Comparison of ENCODE assay signal across 25 cellular contexts in the genomic region with DNA sequence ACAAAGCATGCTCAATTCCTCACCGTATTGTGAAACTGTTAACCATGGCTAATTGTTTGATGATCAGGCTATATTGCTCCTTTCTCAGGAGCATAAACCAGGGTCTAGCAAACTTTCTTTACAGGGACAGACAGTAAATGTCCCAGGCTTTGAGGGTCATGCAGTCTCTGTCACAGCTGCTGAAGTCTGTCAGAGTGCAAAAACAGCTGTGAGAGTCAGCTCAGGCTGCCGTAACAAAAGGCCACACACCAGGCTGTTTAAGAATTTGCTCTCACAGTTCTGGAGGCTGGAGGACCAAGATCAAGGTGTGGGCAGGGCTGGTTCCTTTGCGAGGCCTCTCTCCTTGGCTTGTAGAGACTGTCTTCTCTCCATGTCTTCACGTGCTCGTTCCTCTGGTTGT.
"Had no signal": no experiment of that assay in that cellular context is flagged by ENCODE, and none has a peak within 500 bp of the region (broad histone marks: within the 10 kb centered on the region; RNA-seq: fewer than 3 reads in every experiment).

No MANE protein-coding gene starts in this region.

- H3K4me2 ChIP-seq: KMS-11, SK-N-SH had no signal

- H3K4me3 ChIP-seq: K562 had no signal

- FAIRE-seq: HTR-8/SVneo, K562, RCC 7860 had no signal

- ATAC-seq: K562 had no signal

- H3K9me3 ChIP-seq: SK-N-SH had no signal

- H3K27ac ChIP-seq: HL-60, KMS-11 had no signal

- DNase-seq: Kasumi-1, MV-4-11, NCI-H1092, NCI-H1105 treated with DMSO at 0.1 percent for 48 hours, NCI-H1417 treated with DMSO at 0.1 percent for 48 hours, NCI-H146, NCI-H187, NCI-H2029, NCI-H2081 treated with DMSO at 0.1 percent for 48 hours, NCI-H2171, NCI-H226, NCI-H446, NCI-H510A, NCI-H524 treated with DMSO at 0.1 percent for 48 hours, NCI-H69, NCI-H774, Right ventricle myocardium superior, RPMI8226, SIG-M5, SK-N-SH had no signal

- H3K9ac ChIP-seq: KMS-11, SK-N-SH had no signal
